1 cellular context compared by ENCODE assay signal in genomic region chr5:97531549-97531948, GRCh38.
TF ChIP-seq lines count a peak whose summit lies in the region.

No MANE protein-coding gene starts in this region.

TF ChIP-seq in SK-N-SH, 30 proteins besides CTCF, POLR2A, EP300 and RAD21 (continued from another document):
- TF ChIP-seq PBX3 (IDR thresholded peaks at IDR 0.05) (no peak), YY1 (IDR thresholded peaks at IDR 0.05; ENCODE audit: low read depth) (no peak)
TF ChIP-seq in SK-N-SH: peak in this region for 0.
